ENCODE assay signal across 16 cellular contexts in the genomic region with DNA sequence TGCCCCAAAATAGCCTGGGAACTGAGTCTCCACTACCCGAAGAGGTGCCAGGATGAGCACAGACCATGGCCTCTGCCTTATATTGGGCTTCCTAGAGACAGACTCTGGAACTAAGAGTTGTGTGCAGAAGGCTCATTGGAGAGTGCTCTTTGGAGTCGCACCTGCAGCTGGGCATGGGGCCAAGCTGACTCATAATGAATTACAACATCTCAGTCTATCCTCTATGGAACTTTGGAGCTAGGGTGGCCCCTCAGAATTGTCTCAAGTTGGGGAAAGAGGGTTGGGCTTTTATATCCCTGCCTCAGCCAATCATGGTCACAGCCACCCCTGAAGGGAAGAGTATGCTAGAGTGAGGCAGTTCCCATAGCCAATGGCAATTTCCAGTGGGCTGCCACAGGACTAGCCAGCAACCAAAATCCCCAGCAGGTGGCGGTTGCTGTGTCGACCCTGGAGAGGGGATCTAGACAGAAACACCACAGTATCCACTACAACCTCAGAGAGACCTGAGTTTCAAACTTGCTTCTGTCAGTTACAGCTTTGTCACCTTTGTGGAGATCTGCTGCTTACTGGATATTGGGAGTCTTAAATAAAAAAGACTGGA.
DNase-seq lines count a peak whose midpoint lies in the region; TF ChIP-seq lines count a peak whose summit lies in the region.
"Had no signal": no experiment of that assay in that cellular context is flagged by ENCODE, and none has a peak within 500 bp of the region (broad histone marks: within the 10 kb centered on the region; RNA-seq: fewer than 3 reads in every experiment).

No MANE protein-coding gene starts in this region.

- H3K27me3 ChIP-seq in endodermal cell (ENCODE audit: control insufficient read depth, insufficient read depth, low read length, poor library complexity, severe bottlenecking), result peaks cover 43% of the 10 kb centered on the region
- peaks cover 9% of the 10 kb centered on the region for H3K27me3 ChIP-seq in transverse colon
- H3K27me3 ChIP-seq in mesenchymal stem cell (ENCODE audit: control insufficient read depth in 1 of 2, insufficient read depth in 1 of 2, low read length in 2 of 2), result peaks cover 23 to 42% of the 10 kb centered on the region in 2 experiments

- TF ChIP-seq CTCF in endodermal cell (conservative IDR thresholded peaks at IDR 0.05) (peak; percentile 50), transverse colon (IDR thresholded peaks at IDR 0.05) (no peak)

- H3K27ac ChIP-seq in endodermal cell (ENCODE audit: low read depth, low read length) (no peak overlapping the region), transverse colon (no peak overlapping the region), mesenchymal stem cell (ENCODE audit: low read length, poor library complexity, severe bottlenecking) (no peak overlapping the region)
- H3K27ac ChIP-seq: epithelial cell of prostate, heart right ventricle had no signal

- no peak for TF ChIP-seq EP300 in transverse colon (IDR thresholded peaks at IDR 0.05; ENCODE audit: low read depth)

- H3K18ac ChIP-seq in mesenchymal stem cell (ENCODE audit: low read depth in 1 of 2, low read length in 2 of 2), result no peak overlapping the region

- TF ChIP-seq POLR2A in transverse colon (IDR thresholded peaks at IDR 0.05), result no peak

- H3K4me3 ChIP-seq in endodermal cell (ENCODE audit: low read length), result no peak overlapping the region
- H3K4me3 ChIP-seq in transverse colon, result no peak overlapping the region
- H3K4me3 ChIP-seq in mesenchymal stem cell (ENCODE audit: insufficient read depth in 1 of 2, low read depth in 1 of 2, low read length in 2 of 2), result no peak overlapping the region
- H3K4me3 ChIP-seq: heart right ventricle had no signal

- in situ Hi-C loops in transverse colon (cut with MboI; ENCODE audit: low pct_ligation_motif_present in 1 of 4, low pct_unique_long_range_greater_than_20kb in 1 of 4, low sequenced_read_pairs in 3 of 4), result loop anchor here in 2 of 4 donors (25.0 kb wide), 1 partner anchor 1642 kb away; no protein-coding TSS in a partner anchor

- no peak overlapping the region for H4K91ac ChIP-seq in mesenchymal stem cell (ENCODE audit: low read length)

- peak; percentile 12 for DNase-seq in NCI-H748 (lab: John Stamatoyannopoulos, UW; ENCODE audit: unreplicated experiment)
- DNase-seq in NCI-H748 treated with DMSO at 0.1 percent for 48 hours (lab: John Stamatoyannopoulos, UW), result no peak
- peak; percentile 39 for DNase-seq in NCI-H2029 treated with DMSO at 0.1 percent for 48 hours (lab: John Stamatoyannopoulos, UW)
- peak; percentile 58 for DNase-seq in endodermal cell
- DNase-seq in transverse colon, result peak; percentile 85
- DNase-seq in NCI-H2171 (lab: John Stamatoyannopoulos, UW), result no peak
- DNase-seq in mesenchymal stem cell, result no peak
- DNase-seq in NCI-H446 treated with DMSO at 0.1 percent for 48 hours (lab: John Stamatoyannopoulos, UW), result no peak
- DNase-seq: activated CD4-positive, alpha-beta T cell treated with anti-CD3 and anti-CD28 coated beads for 48 hours; activated T-cell treated with anti-CD3 and anti-CD28 coated beads, Interleukin-2, amount 50 U/mL, for 4 hours; heart right ventricle; naive B cell; NCI-H1930; T-helper 17 cell had no signal

- H3K4me1 ChIP-seq in endodermal cell (ENCODE audit: control insufficient read depth, insufficient read depth, low read length) (no peaks in the 10 kb centered on the region), transverse colon (peaks cover 3 to 18% (median 11%) of the 10 kb centered on the region in 4 donors), mesenchymal stem cell (ENCODE audit: control insufficient read depth, insufficient read depth, low read depth, low read length) (peaks cover 11% of the 10 kb centered on the region)

- H3K9me3 Mint-ChIP-seq in endodermal cell, result no peaks in the 10 kb centered on the region
- H3K9me3 Mint-ChIP-seq: activated T-cell treated with anti-CD3 and anti-CD28 coated beads, Interleukin-2, amount 50 U/mL, for 4 hours had no signal

- H3K4me1 Mint-ChIP-seq in endodermal cell, result no peaks in the 10 kb centered on the region

- intact Hi-C loops in transverse colon (cut with DNase I; ENCODE audit: low total_unique reads), result loop anchor here (5.0 kb wide), 1 partner anchor 557 kb away; no protein-coding TSS in a partner anchor

- no peak overlapping the region for H2BK15ac ChIP-seq in mesenchymal stem cell (ENCODE audit: low read depth, poor library complexity, severe bottlenecking)

- no peak overlapping the region for H2AK5ac ChIP-seq in mesenchymal stem cell (ENCODE audit: low read length, severe bottlenecking)

- no peak overlapping the region for H2BK120ac ChIP-seq in mesenchymal stem cell (ENCODE audit: low read depth, low read length)

- H3K27me3 Mint-ChIP-seq in endodermal cell (ENCODE audit: insufficient read depth), result peaks cover 39% of the 10 kb centered on the region

- H4K8ac ChIP-seq in mesenchymal stem cell (ENCODE audit: low read length), result no peak overlapping the region

- H3K36me3 Mint-ChIP-seq in endodermal cell (ENCODE audit: low read depth), result no peaks in the 10 kb centered on the region
- H3K36me3 Mint-ChIP-seq: naive B cell had no signal

- no peaks in the 10 kb centered on the region for H3K79me1 ChIP-seq in mesenchymal stem cell (replicated peaks; ENCODE audit: low read length, poor library complexity, severe bottlenecking)

- no peak overlapping the region for H2BK5ac ChIP-seq in mesenchymal stem cell (ENCODE audit: low read depth, low read length, poor library complexity, severe bottlenecking)

- no peak overlapping the region for H3K23ac ChIP-seq in mesenchymal stem cell (ENCODE audit: low read length in 2 of 2)

- H3K4me2 ChIP-seq in mesenchymal stem cell (ENCODE audit: low read length, poor library complexity, severe bottlenecking), result no peak overlapping the region

- no peak overlapping the region for H3K4me3 Mint-ChIP-seq in endodermal cell
- H3K4me3 Mint-ChIP-seq: activated T-cell treated with anti-CD3 and anti-CD28 coated beads, Interleukin-2, amount 50 U/mL, for 4 hours; IgD-negative memory B cell; naive B cell; T-helper 17 cell had no signal

- 49 to 60% methylated on average over 2 to 4 of the region's 4 CpGs for WGBS in endodermal cell (ENCODE audit: insufficient coverage in 1 of 2, insufficient read length in 1 of 2), 2 experiments
- WGBS in transverse colon (ENCODE audit: low coverage in 1 of 2), 2 donors, result 40 to 41% methylated on average over 1 to 4 of the region's 4 CpGs
- 81% methylated on average over 3 of the region's 4 CpGs for WGBS in mesenchymal stem cell

- no peak overlapping the region for H3K9ac ChIP-seq in endodermal cell (ENCODE audit: extremely low read depth, low read length, poor library complexity, severe bottlenecking)
- H3K9ac ChIP-seq in mesenchymal stem cell (ENCODE audit: low read length), result no peak overlapping the region

- H2AFZ ChIP-seq in mesenchymal stem cell (ENCODE audit: low read depth, low read length), result no peak overlapping the region

- H3K36me3 ChIP-seq in endodermal cell (ENCODE audit: control insufficient read depth, insufficient read depth, low read length) (no peaks in the 10 kb centered on the region), transverse colon (no peaks in the 10 kb centered on the region), mesenchymal stem cell (ENCODE audit: control insufficient read depth in 1 of 2, insufficient read depth in 2 of 2, low read depth in 1 of 2, low read length in 2 of 2) (no peaks in the 10 kb centered on the region)
- H3K36me3 ChIP-seq: heart right ventricle had no signal

- no peak overlapping the region for H3K27ac Mint-ChIP-seq in endodermal cell
- H3K27ac Mint-ChIP-seq: naive B cell, T-helper 17 cell had no signal

- no peak overlapping the region for H2BK12ac ChIP-seq in mesenchymal stem cell (ENCODE audit: low read length in 2 of 2)

- no peak overlapping the region for H3K14ac ChIP-seq in mesenchymal stem cell (ENCODE audit: low read length in 2 of 2)

- no peaks in the 10 kb centered on the region for H3K9me3 ChIP-seq in endodermal cell (ENCODE audit: control insufficient read depth, low read length)
- H3K9me3 ChIP-seq in transverse colon, result no peaks in the 10 kb centered on the region
- H3K9me3 ChIP-seq in mesenchymal stem cell (ENCODE audit: control insufficient read depth, low read length), result no peaks in the 10 kb centered on the region
- H3K9me3 ChIP-seq: heart right ventricle had no signal

- no peak overlapping the region for H3K4ac ChIP-seq in mesenchymal stem cell (ENCODE audit: low read depth in 1 of 2, low read length in 2 of 2)

Comparison
In these comparisons a context has a peak if more than half of its experiments do, and no peak if none do; other contexts are left out.
1. DNase-seq: peak in NCI-H748 (single experiment), NCI-H2029 treated with DMSO at 0.1 percent for 48 hours (single experiment), endodermal cell (single experiment) and transverse colon (single experiment); none in NCI-H748 treated with DMSO at 0.1 percent for 48 hours (single experiment), NCI-H2171 (single experiment), mesenchymal stem cell (single experiment) and NCI-H446 treated with DMSO at 0.1 percent for 48 hours (single experiment).